Comparison of ENCODE assay signal across 3 cellular contexts in genomic region chr2:222435400-222436039, GRCh38. TPM values are rescaled to one million over a fixed set of nuclear protein-coding genes. Genes with fewer than 3 reads are reported as not detected.
"Had no signal": no experiment of that assay in that cellular context is flagged by ENCODE, and none has a peak within 500 bp of the region (broad histone marks: within the 10 kb centered on the region; RNA-seq: fewer than 3 reads in every experiment).

No MANE protein-coding gene starts in this region.

RNA-seq across cellular contexts. Expression of gene SGPP2, which starts 11.2 kb away (rescaled TPM):
- total RNA-seq: NCI-H460, RPMI7951, SJCRH30 had no signal
